1 cellular context compared by ENCODE assay signal in the genomic region with DNA sequence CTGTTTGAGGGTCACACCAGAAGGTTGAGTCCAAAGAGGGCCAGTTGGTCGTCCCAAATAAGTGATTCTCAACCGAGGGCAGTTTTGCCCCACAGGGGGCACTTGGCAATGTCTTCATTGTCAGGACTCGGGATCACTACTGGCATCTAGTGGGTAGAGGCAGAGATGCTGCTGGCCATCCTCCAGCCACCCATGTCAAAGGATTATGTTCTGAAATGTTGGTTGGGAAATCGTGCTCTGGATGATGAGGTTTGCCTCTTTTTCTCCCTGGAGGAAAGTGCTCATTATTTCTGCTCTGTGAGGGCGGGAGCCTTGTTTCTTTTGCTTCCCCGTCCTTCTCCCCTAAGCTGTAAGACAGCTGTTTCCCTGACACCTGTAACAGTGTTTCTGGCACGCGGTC.
TF ChIP-seq lines count a peak whose summit lies in the region.

No MANE protein-coding gene starts in this region.

TF ChIP-seq in H1, 55 proteins besides CTCF, POLR2A, EP300 and RAD21:
- TF ChIP-seq SP4 (IDR thresholded peaks at IDR 0.05; ENCODE audit: low read length), result no peak
